In genomic region chr4:123250843-123251242, GRCh38 we compare ENCODE assay signal across 1 cellular context.
TF ChIP-seq lines count a peak whose summit lies in the region.

No MANE protein-coding gene starts in this region.

TF ChIP-seq in IMR-90, 13 proteins besides CTCF, POLR2A, EP300 and RAD21:
- no peak for TF ChIP-seq FOS (IDR thresholded peaks at IDR 0.05; ENCODE audit: low read depth, low read length)
- no peak for TF ChIP-seq BHLHE40 (IDR thresholded peaks at IDR 0.05; ENCODE audit: low read depth, low read length)
- TF ChIP-seq SMC3 (IDR thresholded peaks at IDR 0.05; ENCODE audit: low read depth, low read length), result no peak
- TF ChIP-seq MAFK (IDR thresholded peaks at IDR 0.05; ENCODE audit: low read depth, low read length), result no peak
- no peak for TF ChIP-seq USF2 (IDR thresholded peaks at IDR 0.05; ENCODE audit: low read depth, low read length)
- TF ChIP-seq NFE2L2 (IDR thresholded peaks at IDR 0.05; ENCODE audit: low read depth, low read length), result no peak
- no peak for TF ChIP-seq CEBPB (IDR thresholded peaks at IDR 0.05; ENCODE audit: low read depth, low read length)
- no peak for TF ChIP-seq CHD1 (IDR thresholded peaks at IDR 0.05; ENCODE audit: low read depth, low read length)
- TF ChIP-seq MXI1 (IDR thresholded peaks at IDR 0.05; ENCODE audit: borderline replicate concordance, low read depth, low read length), result no peak
